Comparison of ENCODE assay signal across 14 cellular contexts in the genomic region with DNA sequence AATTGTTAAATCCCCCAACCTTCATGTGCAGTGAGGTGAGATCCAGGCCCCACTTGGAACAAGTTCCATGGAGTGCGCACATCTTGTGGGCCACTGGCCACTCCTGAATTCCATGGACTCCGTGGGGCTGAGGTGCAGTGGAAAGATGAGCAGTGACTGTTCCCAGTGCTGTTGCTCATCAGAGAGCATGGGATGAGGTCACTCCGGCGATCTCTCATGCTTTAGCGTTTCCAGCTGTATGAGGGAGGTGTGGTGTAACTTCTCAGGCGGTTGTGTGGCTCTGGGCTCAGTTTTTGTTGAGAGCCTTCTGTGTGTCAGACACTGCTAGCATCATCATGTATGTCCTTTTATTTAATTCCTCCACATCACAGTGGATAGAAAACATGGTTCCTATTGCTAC.
A peak's percentile ranks its signal among the peaks of the same experiment; 100 is the strongest.
DNase-seq lines count a peak whose midpoint lies in the region; FAIRE-seq and TF ChIP-seq lines count a peak whose summit lies in the region.
"Had no signal": no experiment of that assay in that cellular context is flagged by ENCODE, and none has a peak within 500 bp of the region (broad histone marks: within the 10 kb centered on the region; RNA-seq: fewer than 3 reads in every experiment).

No MANE protein-coding gene starts in this region.

- no peaks in the 10 kb centered on the region for H3K27me3 Mint-ChIP-seq in mesothelial cell of epicardium (ENCODE audit: low read depth)
- H3K27me3 Mint-ChIP-seq: brain had no signal

- H3K4me1 Mint-ChIP-seq in mesothelial cell of epicardium, result peaks cover 6% of the 10 kb centered on the region

- H3K9me3 Mint-ChIP-seq in mesothelial cell of epicardium, result no peaks in the 10 kb centered on the region

- DNase-seq in DMS53 (lab: John Stamatoyannopoulos, UW), result peak; percentile 7
- no peak for DNase-seq in DMS53 treated with DMSO at 0.1 percent for 48 hours (lab: John Stamatoyannopoulos, UW; ENCODE audit: unreplicated experiment)
- peak; percentile 8 for DNase-seq in bronchial epithelial cell (ENCODE audit: low read depth)
- peak; percentile 63 for DNase-seq in kidney tubule cell (ENCODE audit: low spot score)
- peak; percentile 65 for DNase-seq in stromal cell of bone marrow (ENCODE audit: low read depth)
- DNase-seq in SIG-M5 treated with dmso at 0.1 percent for 504 hours (lab: John Stamatoyannopoulos, UW; ENCODE audit: unreplicated experiment), result no peak
- no peak for DNase-seq in SK-N-DZ (ENCODE audit: low spot score)
- no peak for DNase-seq in mesothelial cell of epicardium (ENCODE audit: low spot score in 2 of 2, unreplicated experiment in 2 of 2)
- DNase-seq: activated T-cell treated with anti-CD3 and anti-CD28 coated beads for 4 hours; kidney; occipital lobe; stimulated activated CD4-positive, alpha-beta T cell treated with anti-CD3 and anti-CD28 coated beads, Interleukin-4, amount 100 ng/mL, for 4 hours had no signal

- H3K27me3 ChIP-seq in bronchial epithelial cell (ENCODE audit: control insufficient read depth, insufficient read depth, low read length), result no peaks in the 10 kb centered on the region
- H3K27me3 ChIP-seq: Peyer's patch had no signal

- FAIRE-seq in bronchial epithelial cell (lab: Jason Lieb, UNC), result no peak
- FAIRE-seq: kidney had no signal

- no peaks in the 10 kb centered on the region for H3K36me3 Mint-ChIP-seq in mesothelial cell of epicardium

- TF ChIP-seq CTCF in bronchial epithelial cell (IDR thresholded peaks at IDR 0.05; ENCODE audit: insufficient read depth, low read length, severe bottlenecking) (no peak), mesothelial cell of epicardium (IDR thresholded peaks at IDR 0.05; ENCODE audit: unreplicated experiment) (no peak)

- no peak overlapping the region for H3K4me3 Mint-ChIP-seq in mesothelial cell of epicardium
- H3K4me3 Mint-ChIP-seq: brain had no signal

- no peak overlapping the region for H3K27ac Mint-ChIP-seq in mesothelial cell of epicardium

- H3K4me3 ChIP-seq in bronchial epithelial cell (ENCODE audit: low read depth, low read length), result no peak overlapping the region
- H3K4me3 ChIP-seq: Peyer's patch had no signal

- no peaks in the 10 kb centered on the region for H3K36me3 ChIP-seq in bronchial epithelial cell (ENCODE audit: control insufficient read depth, insufficient read depth, low read length)
- H3K36me3 ChIP-seq: Peyer's patch had no signal

Comparison
In these comparisons a context has a peak if more than half of its experiments do, and no peak if none do; other contexts are left out.
1. DNase-seq: peak in DMS53 (single experiment), bronchial epithelial cell (single experiment), kidney tubule cell (single experiment) and stromal cell of bone marrow (single experiment); none in DMS53 treated with DMSO at 0.1 percent for 48 hours (single experiment), SIG-M5 treated with dmso at 0.1 percent for 504 hours (single experiment), SK-N-DZ (single experiment) and mesothelial cell of epicardium (0 of 2).